1 cellular context compared by ENCODE assay signal in the genomic region with DNA sequence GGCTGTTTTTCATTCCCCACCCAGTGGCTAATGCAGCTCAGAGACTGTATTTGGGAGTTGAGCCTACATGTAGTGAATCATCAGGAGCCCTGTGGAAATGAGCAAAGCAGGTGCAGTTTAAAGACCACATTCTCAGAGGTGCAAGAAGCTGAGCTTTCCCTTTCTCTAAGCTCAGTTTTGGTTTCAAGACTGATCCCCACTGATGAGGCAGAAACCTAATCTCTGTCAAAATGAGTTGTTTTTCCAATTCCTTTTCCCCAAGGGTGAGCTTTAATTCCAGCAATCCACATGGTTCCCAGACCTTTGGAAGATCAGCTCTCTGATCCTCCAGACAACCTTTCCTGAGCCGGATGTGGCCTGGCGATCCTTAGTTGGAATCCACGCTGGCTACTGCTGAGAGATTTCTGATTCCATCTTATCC.
TF ChIP-seq lines count a peak whose summit lies in the region.

No MANE protein-coding gene starts in this region.

TF ChIP-seq in WTC11, 78 proteins besides CTCF, POLR2A, EP300 and RAD21 (continued from another document):
- TF ChIP-seq, protein P1, sequence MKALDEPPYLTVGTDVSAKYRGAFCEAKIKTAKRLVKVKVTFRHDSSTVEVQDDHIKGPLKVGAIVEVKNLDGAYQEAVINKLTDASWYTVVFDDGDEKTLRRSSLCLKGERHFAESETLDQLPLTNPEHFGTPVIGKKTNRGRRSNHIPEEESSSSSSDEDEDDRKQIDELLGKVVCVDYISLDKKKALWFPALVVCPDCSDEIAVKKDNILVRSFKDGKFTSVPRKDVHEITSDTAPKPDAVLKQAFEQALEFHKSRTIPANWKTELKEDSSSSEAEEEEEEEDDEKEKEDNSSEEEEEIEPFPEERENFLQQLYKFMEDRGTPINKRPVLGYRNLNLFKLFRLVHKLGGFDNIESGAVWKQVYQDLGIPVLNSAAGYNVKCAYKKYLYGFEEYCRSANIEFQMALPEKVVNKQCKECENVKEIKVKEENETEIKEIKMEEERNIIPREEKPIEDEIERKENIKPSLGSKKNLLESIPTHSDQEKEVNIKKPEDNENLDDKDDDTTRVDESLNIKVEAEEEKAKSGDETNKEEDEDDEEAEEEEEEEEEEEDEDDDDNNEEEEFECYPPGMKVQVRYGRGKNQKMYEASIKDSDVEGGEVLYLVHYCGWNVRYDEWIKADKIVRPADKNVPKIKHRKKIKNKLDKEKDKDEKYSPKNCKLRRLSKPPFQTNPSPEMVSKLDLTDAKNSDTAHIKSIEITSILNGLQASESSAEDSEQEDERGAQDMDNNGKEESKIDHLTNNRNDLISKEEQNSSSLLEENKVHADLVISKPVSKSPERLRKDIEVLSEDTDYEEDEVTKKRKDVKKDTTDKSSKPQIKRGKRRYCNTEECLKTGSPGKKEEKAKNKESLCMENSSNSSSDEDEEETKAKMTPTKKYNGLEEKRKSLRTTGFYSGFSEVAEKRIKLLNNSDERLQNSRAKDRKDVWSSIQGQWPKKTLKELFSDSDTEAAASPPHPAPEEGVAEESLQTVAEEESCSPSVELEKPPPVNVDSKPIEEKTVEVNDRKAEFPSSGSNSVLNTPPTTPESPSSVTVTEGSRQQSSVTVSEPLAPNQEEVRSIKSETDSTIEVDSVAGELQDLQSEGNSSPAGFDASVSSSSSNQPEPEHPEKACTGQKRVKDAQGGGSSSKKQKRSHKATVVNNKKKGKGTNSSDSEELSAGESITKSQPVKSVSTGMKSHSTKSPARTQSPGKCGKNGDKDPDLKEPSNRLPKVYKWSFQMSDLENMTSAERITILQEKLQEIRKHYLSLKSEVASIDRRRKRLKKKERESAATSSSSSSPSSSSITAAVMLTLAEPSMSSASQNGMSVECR (CRISPR knock-in tag; IDR thresholded peaks at IDR 0.05; ENCODE audit: borderline replicate concordance), result no peak
- no peak for TF ChIP-seq ELF4 (CRISPR knock-in tag; IDR thresholded peaks at IDR 0.05; ENCODE audit: low read depth)
- TF ChIP-seq CBFB (CRISPR knock-in tag; IDR thresholded peaks at IDR 0.05; ENCODE audit: low read depth), result no peak
- TF ChIP-seq, protein P2, sequence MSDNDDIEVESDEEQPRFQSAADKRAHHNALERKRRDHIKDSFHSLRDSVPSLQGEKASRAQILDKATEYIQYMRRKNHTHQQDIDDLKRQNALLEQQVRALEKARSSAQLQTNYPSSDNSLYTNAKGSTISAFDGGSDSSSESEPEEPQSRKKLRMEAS (CRISPR knock-in tag; IDR thresholded peaks at IDR 0.05), result no peak
- TF ChIP-seq ZNF671 (CRISPR knock-in tag; IDR thresholded peaks at IDR 0.05), result no peak
- TF ChIP-seq PRRX2 (CRISPR knock-in tag; IDR thresholded peaks at IDR 0.05), result no peak
TF ChIP-seq in WTC11: peak in this region for 0.
